Comparison of ENCODE assay signal across 13 cellular contexts in genomic region chr1:81920245-81920740, GRCh38.
DNase-seq lines count a peak whose midpoint lies in the region; ATAC-seq and TF ChIP-seq lines count a peak whose summit lies in the region.
"Had no signal": no experiment of that assay in that cellular context is flagged by ENCODE, and none has a peak within 500 bp of the region (broad histone marks: within the 10 kb centered on the region; RNA-seq: fewer than 3 reads in every experiment).

No MANE protein-coding gene starts in this region.

- TF ChIP-seq CTCF in sigmoid colon (IDR thresholded peaks at IDR 0.05) = no peak

- TF ChIP-seq POLR2A in sigmoid colon (IDR thresholded peaks at IDR 0.05) = no peak

- no peaks in the 10 kb centered on the region for H3K27me3 ChIP-seq in sigmoid colon
- H3K27me3 ChIP-seq: vagina had no signal

- ATAC-seq in esophagus mucosa = no peak
- no peak for ATAC-seq in GM18520 (IDR thresholded peaks at IDR 0.05; ENCODE audit: unreplicated experiment)

- H3K4me1 ChIP-seq in sigmoid colon = peaks cover 0 to 34% (median 10%) of the 10 kb centered on the region in 4 donors

- peak; percentile 20 for DNase-seq in Ammon's horn (ENCODE audit: low spot score)
- peak; percentile 66 to 85 for DNase-seq in NCI-H446 (lab: John Stamatoyannopoulos, UW)
- DNase-seq in fibroblast of gingiva (ENCODE audit: low read depth) = peak; percentile 82
- DNase-seq in myocyte (ENCODE audit: low read depth) = peak; percentile 42
- DNase-seq in sigmoid colon = no peak
- DNase-seq in NCI-H526 treated with DMSO at 0.1 percent for 48 hours (lab: John Stamatoyannopoulos, UW) = no peak
- DNase-seq: activated T-cell treated with anti-CD3 and anti-CD28 coated beads, Interleukin-2, amount 50 U/mL, for 1 hour; Calu3; hippocampal formation; SHP77 had no signal

- H3K27ac ChIP-seq in sigmoid colon = no peak overlapping the region
- H3K27ac ChIP-seq: vagina had no signal

- TF ChIP-seq EP300 in sigmoid colon (IDR thresholded peaks at IDR 0.05) = no peak

- intact Hi-C loops in sigmoid colon (cut with DNase I) = no loop called here

- WGBS in sigmoid colon, 2 donors = 80 to 85% methylated on average over 6 of the region's 6 CpGs

- H3K9me3 ChIP-seq in sigmoid colon = no peaks in the 10 kb centered on the region
- H3K9me3 ChIP-seq: vagina had no signal

- H3K36me3 ChIP-seq in sigmoid colon = no peaks in the 10 kb centered on the region
- H3K36me3 ChIP-seq: vagina had no signal

- no peak overlapping the region for H3K4me3 ChIP-seq in sigmoid colon
- H3K4me3 ChIP-seq: vagina had no signal

Comparison
In these comparisons a context has a peak if more than half of its experiments do, and no peak if none do; other contexts are left out.
1. DNase-seq: peak in Ammon's horn (single experiment), NCI-H446 (2 of 2), fibroblast of gingiva (single experiment) and myocyte (single experiment); none in sigmoid colon (single experiment) and NCI-H526 treated with DMSO at 0.1 percent for 48 hours (single experiment).